Comparison of ENCODE assay signal across 30 cellular contexts in the genomic region with DNA sequence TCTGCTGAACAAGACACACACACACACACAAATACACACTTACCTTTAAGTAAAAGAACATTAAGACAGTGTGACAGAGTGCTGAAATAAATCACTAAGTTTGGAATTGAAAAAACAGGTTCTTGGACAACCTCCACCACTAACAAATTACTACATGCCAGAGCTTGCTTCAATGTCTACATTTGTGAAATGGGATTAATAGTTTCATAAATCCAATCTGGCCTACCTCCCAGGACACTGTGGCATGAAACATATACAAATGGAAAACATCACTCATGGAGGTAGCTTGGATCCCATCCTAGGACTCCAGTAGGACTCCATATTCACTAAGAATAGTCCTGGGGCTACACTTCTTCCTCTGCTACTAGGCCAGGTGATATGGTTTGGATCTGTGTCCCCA. TPM values are rescaled to one million over a fixed set of nuclear protein-coding genes. Genes with fewer than 3 reads are reported as not detected.
"Had no signal": no experiment of that assay in that cellular context is flagged by ENCODE, and none has a peak within 500 bp of the region (broad histone marks: within the 10 kb centered on the region; RNA-seq: fewer than 3 reads in every experiment).

No MANE protein-coding gene starts in this region.

- H3K27me3 ChIP-seq: heart left ventricle, neutrophil, right lobe of liver, spleen had no signal

- H3K4me3 Mint-ChIP-seq: naive thymus-derived CD4-positive, alpha-beta T cell; stimulated activated memory B cell treated with anti-CD40 and anti-IgM and Interleukin-4, amounts not matched to agents 10 μg/mL and 1 μg/mL and 100 μg/mL, for 72 hours; stimulated activated naive CD8-positive, alpha-beta T cell treated with anti-CD3 and anti-CD28 coated beads, Interleukin-15, Interleukin-2, amounts not matched to agents 100 ng/mL and 50 ng/mL, for 24 hours; type B pancreatic cell had no signal

- H3K27me3 Mint-ChIP-seq: stimulated activated naive CD8-positive, alpha-beta T cell treated with anti-CD3 and anti-CD28 coated beads, Interleukin-15, Interleukin-2, amounts not matched to agents 100 ng/mL and 50 ng/mL, for 24 hours had no signal

- H3K4me1 ChIP-seq: right lobe of liver, spleen had no signal

- H3K9me3 Mint-ChIP-seq: stimulated activated naive CD8-positive, alpha-beta T cell treated with anti-CD3 and anti-CD28 coated beads, Interleukin-15, Interleukin-2, amounts not matched to agents 100 ng/mL and 50 ng/mL, for 24 hours; type B pancreatic cell had no signal

- H3K4me3 ChIP-seq: dorsolateral prefrontal cortex, heart left ventricle, right lobe of liver, spleen, thoracic aorta had no signal

- H3K4me1 Mint-ChIP-seq: naive thymus-derived CD4-positive, alpha-beta T cell; stimulated activated memory B cell treated with anti-CD40 and anti-IgM and Interleukin-4, amounts not matched to agents 10 μg/mL and 1 μg/mL and 100 μg/mL, for 72 hours had no signal

- DNase-seq: central memory CD4-positive, alpha-beta T cell; cortex of kidney; dorsolateral prefrontal cortex; effector CD8-positive, alpha-beta T cell; foreskin melanocyte; heart left ventricle; hippocampal formation; left colon; left ventricle myocardium superior; mesendoderm; naive thymus-derived CD4-positive, alpha-beta T cell; retina; right lobe of liver; spleen; stimulated activated CD4-positive, alpha-beta T cell treated with anti-CD3 and anti-CD28 coated beads, Interleukin-15, amount 100 ng/mL, for 24 hours; stimulated activated CD4-positive, alpha-beta T cell treated with anti-CD3 and anti-CD28 coated beads, Interleukin-1b, Interleukin-23, amount 100 ng/mL, for 48 hours; stimulated activated CD4-positive, alpha-beta T cell treated with anti-CD3 and anti-CD28 coated beads, Interleukin-4, amount 100 ng/mL, for 24 hours had no signal

- H3K27ac ChIP-seq: neutrophil, right lobe of liver, spleen had no signal

- H3K9me3 ChIP-seq: heart left ventricle, neutrophil, right lobe of liver, spleen had no signal

- H3K36me3 ChIP-seq: heart left ventricle, neutrophil, right lobe of liver, spleen, thoracic aorta had no signal

- H3K27ac Mint-ChIP-seq: naive thymus-derived CD4-positive, alpha-beta T cell; stimulated activated memory B cell treated with anti-CD40 and anti-IgM and Interleukin-4, amounts not matched to agents 10 μg/mL and 1 μg/mL and 100 μg/mL, for 72 hours; stimulated activated naive CD8-positive, alpha-beta T cell treated with anti-CD3 and anti-CD28 coated beads, Interleukin-15, Interleukin-2, amounts not matched to agents 100 ng/mL and 50 ng/mL, for 24 hours; type B pancreatic cell had no signal

- ATAC-seq: heart left ventricle; left colon; left ventricle myocardium superior; naive thymus-derived CD4-positive, alpha-beta T cell; right lobe of liver; stimulated activated memory B cell treated with anti-CD40 and anti-IgM and Interleukin-4, amounts not matched to agents 10 μg/mL and 1 μg/mL and 100 μg/mL, for 72 hours had no signal

- H3K36me3 Mint-ChIP-seq: naive thymus-derived CD4-positive, alpha-beta T cell; stimulated activated memory B cell treated with anti-CD40 and anti-IgM and Interleukin-4, amounts not matched to agents 10 μg/mL and 1 μg/mL and 100 μg/mL, for 72 hours; type B pancreatic cell had no signal

RNA-seq across cellular contexts. Expression of a gene that starts 8.2 kb away (rescaled TPM):
- total RNA-seq: chondrocyte; dorsolateral prefrontal cortex; glomerular endothelial cell; heart left ventricle; kidney epithelial cell; left ventricle myocardium superior; lung microvascular endothelial cell; naive thymus-derived CD4-positive, alpha-beta T cell; osteoblast; posterior vena cava; right lobe of liver; skeletal muscle tissue; spleen; subcutaneous adipose tissue; thoracic aorta had no signal
